1 cellular context compared by ENCODE assay signal in genomic region chr11:5689551-5689983, GRCh38.
TF ChIP-seq lines count a peak whose summit lies in the region.

TSS of gene TRIM22 (plus strand) at chr11:5689790. CDS start at chr11:5696233, 6,443 bp downstream.

TF ChIP-seq in WTC11, 78 proteins besides CTCF, POLR2A, EP300 and RAD21 (continued from another document):
- TF ChIP-seq E2F5 (CRISPR knock-in tag; IDR thresholded peaks at IDR 0.05) (no peak), STAT6 (CRISPR knock-in tag; conservative IDR thresholded peaks at IDR 0.05; ENCODE audit: low read depth) (no peak), ZNF416 (CRISPR knock-in tag; IDR thresholded peaks at IDR 0.05) (no peak), ZBTB21 (CRISPR knock-in tag; IDR thresholded peaks at IDR 0.05; ENCODE audit: borderline replicate concordance) (no peak), NFYB (CRISPR knock-in tag; conservative IDR thresholded peaks at IDR 0.05; ENCODE audit: low read depth) (no peak), AR (CRISPR knock-in tag; IDR thresholded peaks at IDR 0.05) (no peak), NFE2L1 (CRISPR knock-in tag; IDR thresholded peaks at IDR 0.05) (no peak), PREB (CRISPR knock-in tag; IDR thresholded peaks at IDR 0.05; ENCODE audit: borderline replicate concordance) (no peak)
